In genomic region chr6:53686541-53686940, GRCh38 we compare ENCODE assay signal across 1 cellular context.
TF ChIP-seq lines count a peak whose summit lies in the region.

No MANE protein-coding gene starts in this region.

TF ChIP-seq in IMR-90, 13 proteins besides CTCF, POLR2A, EP300 and RAD21:
- no peak for TF ChIP-seq MAZ (IDR thresholded peaks at IDR 0.05; ENCODE audit: borderline replicate concordance, low read depth, low read length)
- TF ChIP-seq CEBPB (IDR thresholded peaks at IDR 0.05; ENCODE audit: low read depth, low read length) = no peak
- TF ChIP-seq USF2 (IDR thresholded peaks at IDR 0.05; ENCODE audit: low read depth, low read length) = no peak
- TF ChIP-seq BHLHE40 (IDR thresholded peaks at IDR 0.05; ENCODE audit: low read depth, low read length) = no peak
- no peak for TF ChIP-seq NFE2L2 (IDR thresholded peaks at IDR 0.05; ENCODE audit: low read depth, low read length)
- no peak for TF ChIP-seq FOS (IDR thresholded peaks at IDR 0.05; ENCODE audit: low read depth, low read length)
